ENCODE assay signal across 28 cellular contexts in genomic region chr5:108433600-108433999, GRCh38.
"Had no signal": no experiment of that assay in that cellular context is flagged by ENCODE, and none has a peak within 500 bp of the region (broad histone marks: within the 10 kb centered on the region; RNA-seq: fewer than 3 reads in every experiment).

No MANE protein-coding gene starts in this region.

- H3K9me3 Mint-ChIP-seq: effector memory CD8-positive, alpha-beta T cell; endodermal cell had no signal

- H3K4me3 Mint-ChIP-seq: dendritic cell treated with granulocyte-macrophage colony-stimulating factor and Interleukin-4, amounts not matched to agents 40 ng/mL and 50 ng/mL, for 4 days; effector memory CD8-positive, alpha-beta T cell; endodermal cell had no signal

- DNase-seq: colonic mucosa; cortex of kidney; dermis blood vessel endothelial cell; dorsolateral prefrontal cortex; effector CD4-positive, alpha-beta T cell; effector CD8-positive, alpha-beta T cell; effector memory CD4-positive, alpha-beta T cell; effector memory CD8-positive, alpha-beta T cell; endodermal cell; erythroblast; esophagus squamous epithelium; foreskin fibroblast; foreskin keratinocyte; foreskin melanocyte; gastrocnemius medialis; glutamatergic neuron; head of caudate nucleus; heart left ventricle; heart right ventricle had no signal

- H3K27me3 Mint-ChIP-seq: dendritic cell treated with granulocyte-macrophage colony-stimulating factor and Interleukin-4, amounts not matched to agents 40 ng/mL and 50 ng/mL, for 4 days had no signal

- H3K4me3 ChIP-seq: colonic mucosa, coronary artery, dorsolateral prefrontal cortex, esophagus muscularis mucosa, esophagus squamous epithelium, gastrocnemius medialis, gastroesophageal sphincter, heart left ventricle, heart right ventricle had no signal

- H3K9me3 ChIP-seq: colonic mucosa, esophagus muscularis mucosa, esophagus squamous epithelium, gastrocnemius medialis, heart left ventricle, heart right ventricle had no signal

- H3K27ac Mint-ChIP-seq: dendritic cell treated with granulocyte-macrophage colony-stimulating factor and Interleukin-4, amounts not matched to agents 40 ng/mL and 50 ng/mL, for 4 days; effector memory CD8-positive, alpha-beta T cell; endodermal cell had no signal

- H3K4me1 ChIP-seq: colonic mucosa, esophagus muscularis mucosa, esophagus squamous epithelium, foreskin keratinocyte, gastrocnemius medialis, gastroesophageal sphincter, heart left ventricle had no signal

- ATAC-seq: effector memory CD8-positive, alpha-beta T cell; esophagus mucosa; foreskin keratinocyte; gastrocnemius medialis; gastroesophageal sphincter; heart left ventricle; heart right ventricle had no signal

- FAIRE-seq: colon, endometrium, endothelial cell of umbilical vein had no signal

- H3K27me3 ChIP-seq: colonic mucosa, esophagus muscularis mucosa, esophagus squamous epithelium, foreskin keratinocyte, gastrocnemius medialis, gastroesophageal sphincter, heart left ventricle had no signal

- H3K27ac ChIP-seq: colonic mucosa, coronary artery, dorsolateral prefrontal cortex, epithelial cell of prostate, esophagus muscularis mucosa, esophagus squamous epithelium, foreskin keratinocyte, gastrocnemius medialis, gastroesophageal sphincter, heart left ventricle, heart right ventricle had no signal

- H3K36me3 ChIP-seq: colonic mucosa, esophagus muscularis mucosa, esophagus squamous epithelium, gastrocnemius medialis, gastroesophageal sphincter, heart left ventricle, heart right ventricle had no signal
